28 cellular contexts compared by ENCODE assay signal in genomic region chr5:961711-962240, GRCh38. TPM values are rescaled to one million over a fixed set of nuclear protein-coding genes. Genes with fewer than 3 reads are reported as not detected.
A peak's percentile ranks its signal among the peaks of the same experiment; 100 is the strongest.
DNase-seq lines count a peak whose midpoint lies in the region; ATAC-seq, FAIRE-seq and TF ChIP-seq lines count a peak whose summit lies in the region.
"Had no signal": no experiment of that assay in that cellular context is flagged by ENCODE, and none has a peak within 500 bp of the region (broad histone marks: within the 10 kb centered on the region; RNA-seq: fewer than 3 reads in every experiment).

No MANE protein-coding gene starts in this region.

- FAIRE-seq in kidney (lab: Jason Lieb, UNC) (no peak), HepG2 (lab: Jason Lieb, UNC) (no peak)

- H3K79me2 ChIP-seq in Loucy (ENCODE audit: insufficient read depth, low read length), result peaks cover 22% of the 10 kb centered on the region
- no peaks in the 10 kb centered on the region for H3K79me2 ChIP-seq in PC-9 (ENCODE audit: low read depth)
- H3K79me2 ChIP-seq in HepG2 (ENCODE audit: insufficient read depth, low read length), result no peaks in the 10 kb centered on the region

- H3F3A ChIP-seq in Loucy (ENCODE audit: low read depth) (peaks cover 20% of the 10 kb centered on the region), PC-9 (ENCODE audit: insufficient read depth, low read depth) (no peaks in the 10 kb centered on the region)

- no peak overlapping the region for H2AFZ ChIP-seq in Loucy (ENCODE audit: low read length)
- no peak overlapping the region for H2AFZ ChIP-seq in PC-9
- no peak overlapping the region for H2AFZ ChIP-seq in HepG2 (ENCODE audit: low read length)

- POLR2A ChIA-PET in PC-9 (lab: Charles Lee; ENCODE audit: unreplicated experiment), result no interaction called here
- POLR2A ChIA-PET in HepG2 (lab: Yijun Ruan, JAX), result no interaction called here

- DNase-seq in cardiac septum (ENCODE audit: low spot score) (peak; percentile 72), left ventricle myocardium superior (no peak), kidney (peak; percentile 54), upper lobe of left lung (peak in 1 of 2 donors; percentile 51), PC-9 (no peak), esophagus squamous epithelium (lab: John Stamatoyannopoulos, UW) (no peak), HepG2 (ENCODE audit: low spot score) (no peak)
- DNase-seq: activated CD4-positive, alpha-beta T cell treated with anti-CD3 and anti-CD28 coated beads for 36 hours; activated gamma-delta T cell; activated T-cell treated with anti-CD3 and anti-CD28 coated beads, Interleukin-2, amount 50 U/mL, for 24 hours; C1 segment of cervical spinal cord; caudate nucleus; cortex of kidney; DMS153; effector memory CD4-positive, alpha-beta T cell; erythroblast; glutamatergic neuron; NCI-H1105; NCI-H1930; NCI-H526 treated with DMSO at 0.1 percent for 48 hours; NK-92 treated with Interleukin-12 subunit alpha and Interleukin-12 subunit beta, amount 100 ng/mL, for 24 hours; PC-3; SHP77; sigmoid colon; T-helper 9 cell had no signal

- no peak overlapping the region for H3K27ac ChIP-seq in kidney (ENCODE audit: low read depth in 2 of 2, low read length in 2 of 2)
- H3K27ac ChIP-seq in upper lobe of left lung, result peak overlapping the region in 3 of 4 donors; percentile 69 to 80 (median 77)
- no peak overlapping the region for H3K27ac ChIP-seq in PC-9
- no peak overlapping the region for H3K27ac ChIP-seq in esophagus squamous epithelium
- no peak overlapping the region for H3K27ac ChIP-seq in HepG2 (ENCODE audit: extremely low read length, insufficient read depth, low read length)
- H3K27ac ChIP-seq: left lung, sigmoid colon had no signal

- TF ChIP-seq CTCF in Loucy (conservative IDR thresholded peaks at IDR 0.05; ENCODE audit: low read length) (no peak), kidney (IDR thresholded peaks at IDR 0.05; ENCODE audit: borderline replicate concordance, extremely low read depth, insufficient read depth) (no peak), upper lobe of left lung (IDR thresholded peaks at IDR 0.05) (no peak), PC-9 (conservative IDR thresholded peaks at IDR 0.05) (no peak), esophagus squamous epithelium (IDR thresholded peaks at IDR 0.05) (no peak), HepG2 (CRISPR knock-in tag; IDR thresholded peaks at IDR 0.05) (no peak)

- H4K20me1 ChIP-seq in Loucy (ENCODE audit: insufficient read depth, low read length, poor library complexity, severe bottlenecking), result no peaks in the 10 kb centered on the region
- peaks cover 4% of the 10 kb centered on the region; the same call in 1 of the 2 replicates for H4K20me1 ChIP-seq in PC-9 (ENCODE audit: insufficient read depth)
- no peaks in the 10 kb centered on the region for H4K20me1 ChIP-seq in HepG2 (ENCODE audit: insufficient read depth, low read length)

- H3K4me3 ChIP-seq in Loucy (ENCODE audit: low read length, poor library complexity, severe bottlenecking) (no peak overlapping the region), kidney (ENCODE audit: low read length in 2 of 2) (no peak overlapping the region), upper lobe of left lung (no peak overlapping the region), PC-9 (no peak overlapping the region), esophagus squamous epithelium (no peak overlapping the region), HepG2 (replicated peaks in 1 of 3; ENCODE audit: insufficient read depth in 1 of 3, low read depth in 2 of 3, low read length in 3 of 3) (no peak overlapping the region)
- H3K4me3 ChIP-seq: left lung, sigmoid colon had no signal

- WGBS in upper lobe of left lung, 2 donors, result 91 to 93% methylated on average over 5 to 23 of the region's 24 CpGs
- 86 to 94% methylated on average over 7 to 18 of the region's 24 CpGs for WGBS in esophagus squamous epithelium, 2 donors
- 53% methylated on average over 14 of the region's 24 CpGs for WGBS in HepG2 (ENCODE audit: low lambda C conversion rate)

- H3K9me2 ChIP-seq in Loucy (replicated peaks; ENCODE audit: low read depth, low read length), result no peaks in the 10 kb centered on the region
- H3K9me2 ChIP-seq in PC-9 (ENCODE audit: insufficient read depth), result no peaks in the 10 kb centered on the region

- no peak for TF ChIP-seq RAD21 in HepG2 (CRISPR knock-in tag; IDR thresholded peaks at IDR 0.05)

- H3K27me3 ChIP-seq in Loucy (ENCODE audit: insufficient read depth, low read length, poor library complexity, severe bottlenecking), result no peaks in the 10 kb centered on the region
- H3K27me3 ChIP-seq in upper lobe of left lung, result no peaks in the 10 kb centered on the region
- peaks cover 97% of the 10 kb centered on the region for H3K27me3 ChIP-seq in PC-9 (ENCODE audit: insufficient read depth, low read depth)
- H3K27me3 ChIP-seq in esophagus squamous epithelium, result peaks cover 0 to 87% (median 0%) of the 10 kb centered on the region in 4 donors
- H3K27me3 ChIP-seq in HepG2 (ENCODE audit: control insufficient read depth in 1 of 2, insufficient read depth in 2 of 2, low read length in 2 of 2), result peaks cover 7 to 71% of the 10 kb centered on the region in 2 experiments; a peak in 4 of 5 replicates
- H3K27me3 ChIP-seq: sigmoid colon had no signal

- in situ Hi-C loops in HepG2 (cut with HindIII; ENCODE audit: extremely low pct_ligation_motif_present, low pct_unique_long_range_greater_than_20kb), result no loop called here

- H3K9ac ChIP-seq in Loucy (ENCODE audit: low read depth, low read length, poor library complexity, severe bottlenecking) (peak overlapping the region; percentile 89), kidney (ENCODE audit: low read length in 2 of 2) (no peak overlapping the region), HepG2 (ENCODE audit: insufficient read depth, low read depth, low read length) (no peak overlapping the region)

- ATAC-seq in left ventricle myocardium superior (no peak), upper lobe of left lung (ENCODE audit: low FRiP score in 2 of 2) (no peak), HepG2 (no peak)
- ATAC-seq: activated CD4-positive, alpha-beta T cell treated with anti-CD3 and anti-CD28 coated beads for 36 hours; PC-3; stimulated activated effector memory CD8-positive, alpha-beta T cell treated with anti-CD3 and anti-CD28 coated beads, Interleukin-12 subunit alpha, Interleukin-12 subunit beta, amount 100 ng/mL, for 72 hours had no signal

- H3K4me1 ChIP-seq in Loucy (ENCODE audit: insufficient read depth, low read length, poor library complexity, severe bottlenecking) (peaks cover 87% of the 10 kb centered on the region), kidney (ENCODE audit: control insufficient read depth in 1 of 2, insufficient read depth in 1 of 2, low read depth in 1 of 2, low read length in 2 of 2) (peaks cover 0 to 14% of the 10 kb centered on the region in 2 donors), upper lobe of left lung (peaks cover 10 to 30% (median 16%) of the 10 kb centered on the region in 4 donors), PC-9 (replicated peaks; ENCODE audit: insufficient read depth) (no peaks in the 10 kb centered on the region), esophagus squamous epithelium (peaks cover 8 to 43% (median 16%) of the 10 kb centered on the region in 3 donors), HepG2 (ENCODE audit: insufficient read depth, low read length) (peaks cover 27% of the 10 kb centered on the region)

- TF ChIP-seq EP300 in upper lobe of left lung (IDR thresholded peaks at IDR 0.05) (no peak), HepG2 (IDR thresholded peaks at IDR 0.05; ENCODE audit: low read depth in 2 of 2, low read length in 2 of 2) (no peak), HepG2 (CRISPR knock-in tag; IDR thresholded peaks at IDR 0.05; ENCODE audit: borderline replicate concordance) (no peak)

- BruUV-seq in PC-9 (replicated peaks; lab: Mats Ljungman, UMichigan), result no TSS peak
- BruUV-seq in HepG2 (replicated peaks; lab: Mats Ljungman, UMichigan), result no TSS peak

- TF ChIP-seq POLR2A in upper lobe of left lung (IDR thresholded peaks at IDR 0.05) (no peak), esophagus squamous epithelium (IDR thresholded peaks at IDR 0.05) (no peak), HepG2 (IDR thresholded peaks at IDR 0.05; ENCODE audit: insufficient read depth in 1 of 2, low read depth in 2 of 2, low read length in 2 of 2) (no peak)

- CTCF ChIA-PET in PC-9 (lab: Charles Lee), result interaction anchor here (1.0 kb wide), 1 partner anchor 11 kb away, joined by 3 read pairs; no protein-coding TSS in a partner anchor
- CTCF ChIA-PET in HepG2 (lab: Yijun Ruan, JAX; ENCODE audit: low intra/inter-chr PET ratio, low total read pairs), result no interaction called here

- intact Hi-C loops in cardiac septum (cut with DNase I) (no loop called here), left ventricle myocardium superior (cut with micrococcal nuclease) (no loop called here), kidney (cut with DNase I) (no loop called here), PC-9 (cut with micrococcal nuclease; ENCODE audit: unreplicated experiment) (no loop called here), esophagus squamous epithelium (cut with DNase I) (no loop called here), HepG2 (cut with micrococcal nuclease; ENCODE audit: unreplicated experiment) (no loop called here)

- H3K36me3 ChIP-seq in Loucy (ENCODE audit: insufficient read depth, low read length) (no peaks in the 10 kb centered on the region), kidney (ENCODE audit: control insufficient read depth in 1 of 2, insufficient read depth in 2 of 2, low read length in 2 of 2) (no peaks in the 10 kb centered on the region), upper lobe of left lung (no peaks in the 10 kb centered on the region), PC-9 (ENCODE audit: low read depth) (no peaks in the 10 kb centered on the region), esophagus squamous epithelium (no peaks in the 10 kb centered on the region), HepG2 (replicated peaks in 1 of 2; ENCODE audit: control insufficient read depth in 1 of 2, insufficient read depth in 2 of 2, low read length in 2 of 2) (no peaks in the 10 kb centered on the region)
- H3K36me3 ChIP-seq: left lung, sigmoid colon had no signal

- H3K4me2 ChIP-seq in Loucy (ENCODE audit: low read depth, low read length, poor library complexity, severe bottlenecking), result peak overlapping the region; percentile 85
- no peak overlapping the region for H3K4me2 ChIP-seq in PC-9
- no peak overlapping the region for H3K4me2 ChIP-seq in HepG2 (ENCODE audit: low read depth, low read length)

- no peaks in the 10 kb centered on the region for H3K9me3 ChIP-seq in Loucy (ENCODE audit: insufficient read depth, low read depth, low read length)
- H3K9me3 ChIP-seq in kidney (ENCODE audit: control insufficient read depth in 1 of 2, low read length in 2 of 2), result no peaks in the 10 kb centered on the region
- H3K9me3 ChIP-seq in upper lobe of left lung, result no peaks in the 10 kb centered on the region
- H3K9me3 ChIP-seq in PC-9 (ENCODE audit: insufficient read depth, low read depth), result no peaks in the 10 kb centered on the region
- H3K9me3 ChIP-seq in esophagus squamous epithelium, result no peaks in the 10 kb centered on the region
- no peaks in the 10 kb centered on the region for H3K9me3 ChIP-seq in HepG2 (ENCODE audit: low read length)
- H3K9me3 ChIP-seq: left lung, sigmoid colon had no signal

RNA-seq across cellular contexts. Expression of gene NKD2, which starts 46.8 kb away (rescaled TPM):
- 3.6 TPM for total RNA-seq in cardiac septum
- 3.4 TPM for total RNA-seq in left ventricle myocardium superior
- total RNA-seq in kidney, result 14.1 TPM
- polyA plus RNA-seq in kidney (ENCODE audit: insufficient read depth, low read depth, low replicate concordance), result 7.9 TPM
- total RNA-seq in upper lobe of left lung, result 100 to 1,000 TPM in 1 of 6 donors, 10 to 100 TPM in 4, 1 to 10 TPM in 1; 8.9 to 126 (median 50.6) TPM
- 0.57 and 2.6 TPM in 2 replicates for total RNA-seq in PC-9 (2021)
- 10 to 100 TPM in 1 of 4 donors, 1 to 10 TPM in 3; 1.2 to 11.3 (median 1.5) TPM for total RNA-seq in esophagus squamous epithelium
- total RNA-seq in HepG2 (2016; rRNA removed; fragmentation: Illumina TruSeq; extraction: Trizol), result 0.53 and 0.94 TPM in 2 replicates
- total RNA-seq in HepG2 (2016; cell fraction: cytosol; rRNA removed; fragmentation: Illumina TruSeq; extraction: Trizol; ENCODE audit: low read depth), result 0.26 and 0.91 TPM in 2 replicates
- 0.77 and 1.1 TPM in 2 replicates for total RNA-seq in HepG2 (2016; cell fraction: insoluble cytoplasmic fraction; rRNA removed; fragmentation: Illumina TruSeq; extraction: Trizol)
- 0.48 and 0.90 TPM in 2 replicates for total RNA-seq in HepG2 (2016; cell fraction: membrane; rRNA removed; fragmentation: Illumina TruSeq; extraction: Trizol)
- total RNA-seq in HepG2 (2016; cell fraction: nucleus; rRNA removed; fragmentation: Illumina TruSeq; extraction: Trizol), result 0.81 and 2.0 TPM in 2 replicates
- polyA plus RNA-seq in HepG2 (2011; rRNA removed), result 0.81 and 0.82 TPM in 2 replicates
- polyA plus RNA-seq in HepG2 (2011; cell fraction: cytosol; rRNA removed), result 0.13 and 0.70 TPM in 2 replicates
- polyA plus RNA-seq in HepG2 (2011; cell fraction: nucleus; rRNA removed), result 10.6 and 14.1 TPM in 2 replicates
- 0.39 and 0.79 TPM in 2 replicates for polyA plus RNA-seq in HepG2 (2012)
- 0.59 and 0.60 TPM in 2 replicates for polyA plus RNA-seq in HepG2 (2016; cell fraction: cytosol; fragmentation: Illumina TruSeq; extraction: Trizol; ENCODE audit: low read depth)
- polyA plus RNA-seq in HepG2 (2016; cell fraction: insoluble cytoplasmic fraction; fragmentation: Illumina TruSeq; extraction: Trizol; ENCODE audit: low read depth), result 1.1 and 1.2 TPM in 2 replicates
- polyA plus RNA-seq in HepG2 (2016; cell fraction: membrane; fragmentation: Illumina TruSeq; extraction: Trizol; ENCODE audit: low read depth), result 0.76 and 0.84 TPM in 2 replicates
- 5.1 and 6.3 TPM in 2 replicates for polyA plus RNA-seq in HepG2 (2016; cell fraction: nucleus; fragmentation: Illumina TruSeq; extraction: Trizol; ENCODE audit: insufficient read depth, low read depth)
- 1.6 TPM in 1 of 2 replicates, not detected in the other for polyA minus RNA-seq in HepG2 (2011; rRNA and poly(A)+ RNA removed; ENCODE audit: low replicate concordance)
- 0.30 and 0.62 TPM in 2 replicates for polyA minus RNA-seq in HepG2 (2011; cell fraction: cytosol; rRNA and poly(A)+ RNA removed)
- 0.62 and 1.0 TPM in 2 replicates for polyA minus RNA-seq in HepG2 (2011; cell fraction: nucleus; rRNA and poly(A)+ RNA removed)

Comparison
In these comparisons a context has a peak if more than half of its experiments do, and no peak if none do; other contexts are left out.
1. DNase-seq: peak in cardiac septum (single experiment) and kidney (single experiment); none in left ventricle myocardium superior (single experiment), PC-9 (0 of 2), esophagus squamous epithelium (single experiment) and HepG2 (single experiment).
2. H3K27ac ChIP-seq: peak in upper lobe of left lung (3 of 4); none in kidney (0 of 2), PC-9 (single experiment), esophagus squamous epithelium (0 of 4) and HepG2 (single experiment).